21 cellular contexts compared by ENCODE assay signal in genomic region chr15:80940331-80940730, GRCh38.
"Had no signal": no experiment of that assay in that cellular context is flagged by ENCODE, and none has a peak within 500 bp of the region (broad histone marks: within the 10 kb centered on the region; RNA-seq: fewer than 3 reads in every experiment).

No MANE protein-coding gene starts in this region.

- H3K4me3 Mint-ChIP-seq: effector memory CD8-positive, alpha-beta T cell; nephron progenitor cell; stimulated activated naive B cell treated with anti-CD40 and anti-IgM and Interleukin-4, amounts not matched to agents 10 μg/mL and 1 μg/mL and 100 μg/mL, for 72 hours; stimulated activated naive CD8-positive, alpha-beta T cell treated with anti-CD3 and anti-CD28 coated beads, Interleukin-15, Interleukin-2, amounts not matched to agents 100 ng/mL and 50 ng/mL, for 24 hours had no signal

- H3K9me3 Mint-ChIP-seq: effector memory CD8-positive, alpha-beta T cell; naive thymus-derived CD8-positive, alpha-beta T cell; nephron progenitor cell; stimulated activated naive B cell treated with anti-CD40 and anti-IgM and Interleukin-4, amounts not matched to agents 10 μg/mL and 1 μg/mL and 100 μg/mL, for 72 hours; stimulated activated naive CD8-positive, alpha-beta T cell treated with anti-CD3 and anti-CD28 coated beads, Interleukin-15, Interleukin-2, amounts not matched to agents 100 ng/mL and 50 ng/mL, for 24 hours had no signal

- H3K27ac Mint-ChIP-seq: effector memory CD8-positive, alpha-beta T cell; nephron progenitor cell; progenitor cell of endocrine pancreas; stimulated activated naive CD8-positive, alpha-beta T cell treated with anti-CD3 and anti-CD28 coated beads, Interleukin-15, Interleukin-2, amounts not matched to agents 100 ng/mL and 50 ng/mL, for 24 hours had no signal

- DNase-seq: cortex of kidney; effector memory CD8-positive, alpha-beta T cell; erythroblast; kidney; mesenchymal stem cell; midbrain; naive thymus-derived CD8-positive, alpha-beta T cell; nephron progenitor cell; spleen; stimulated activated CD4-positive, alpha-beta T cell treated with anti-CD3 and anti-CD28 coated beads, Interleukin-4, amount 100 ng/mL, for 4 hours; stimulated activated naive B cell treated with anti-CD40 and anti-IgM and Interleukin-4, amounts not matched to agents 10 μg/mL and 1 μg/mL and 100 μg/mL, for 72 hours; transverse colon; upper lobe of right lung had no signal

- H3K27me3 ChIP-seq: pancreas, right atrium auricular region, spleen, suprapubic skin, transverse colon, upper lobe of right lung, uterus had no signal

- H3K36me3 ChIP-seq: pancreas, right atrium auricular region, transverse colon, uterus had no signal

- H3K27me3 Mint-ChIP-seq: effector memory CD8-positive, alpha-beta T cell; naive thymus-derived CD8-positive, alpha-beta T cell; progenitor cell of endocrine pancreas; stimulated activated naive B cell treated with anti-CD40 and anti-IgM and Interleukin-4, amounts not matched to agents 10 μg/mL and 1 μg/mL and 100 μg/mL, for 72 hours; stimulated activated naive CD8-positive, alpha-beta T cell treated with anti-CD3 and anti-CD28 coated beads, Interleukin-15, Interleukin-2, amounts not matched to agents 100 ng/mL and 50 ng/mL, for 24 hours had no signal

- H3K4me1 ChIP-seq: pancreas, spleen, transverse colon, upper lobe of right lung, uterus had no signal

- H3K27ac ChIP-seq: pancreas, right atrium auricular region, skin epidermis, spleen, suprapubic skin, upper lobe of right lung, uterus had no signal

- H3K4me3 ChIP-seq: pancreas, right atrium auricular region, skin epidermis, spleen, suprapubic skin, transverse colon, upper lobe of right lung, uterus had no signal

- H3K9me3 ChIP-seq: pancreas, right atrium auricular region, spleen, suprapubic skin, transverse colon, upper lobe of right lung, uterus had no signal

- ATAC-seq: effector memory CD8-positive, alpha-beta T cell; left lobe of liver; naive thymus-derived CD8-positive, alpha-beta T cell; pancreas; stimulated activated naive B cell treated with anti-CD40 and anti-IgM and Interleukin-4, amounts not matched to agents 10 μg/mL and 1 μg/mL and 100 μg/mL, for 72 hours; upper lobe of right lung had no signal
